ENCODE assay signal across 11 cellular contexts in genomic region chr13:41587490-41587889, GRCh38.
DNase-seq lines count a peak whose midpoint lies in the region; ATAC-seq, FAIRE-seq and TF ChIP-seq lines count a peak whose summit lies in the region.
"Had no signal": no experiment of that assay in that cellular context is flagged by ENCODE, and none has a peak within 500 bp of the region (broad histone marks: within the 10 kb centered on the region; RNA-seq: fewer than 3 reads in every experiment).

No MANE protein-coding gene starts in this region.

- no peak for ATAC-seq in HG03097 (IDR thresholded peaks at IDR 0.05; ENCODE audit: low FRiP score, unreplicated experiment)

- no peaks in the 10 kb centered on the region for H3K79me2 ChIP-seq in keratinocyte (ENCODE audit: control insufficient read depth, insufficient read depth, low read length)

- H3K9me3 Mint-ChIP-seq in CD4-positive, alpha-beta memory T cell, result no peaks in the 10 kb centered on the region

- no peaks in the 10 kb centered on the region for H3K36me3 ChIP-seq in CD4-positive, alpha-beta memory T cell (ENCODE audit: insufficient read depth, low read length)
- H3K36me3 ChIP-seq in keratinocyte (ENCODE audit: control insufficient read depth in 2 of 2, extremely low read depth in 1 of 2, insufficient read depth in 2 of 2, low read length in 2 of 2), result peaks cover 3 to 17% of the 10 kb centered on the region in 2 experiments
- H3K36me3 ChIP-seq in thyroid gland, result peaks cover 0 to 4% of the 10 kb centered on the region in 2 donors

- no peak overlapping the region for H3K4me2 ChIP-seq in keratinocyte (ENCODE audit: control insufficient read depth, extremely low read depth, insufficient read depth, low read depth, low read length)
- H3K4me2 ChIP-seq: KMS-11 had no signal

- WGBS in thyroid gland, 2 donors, result 93 to 97% methylated on average over 9 of the region's 9 CpGs

- DNase-seq in CD4-positive, alpha-beta memory T cell, result peak in 4 of 5 donors; percentile 8 to 29 (median 14)
- peak; percentile 6 for DNase-seq in activated T-cell treated with anti-CD3 and anti-CD28 coated beads for 48 hours (ENCODE audit: low read depth)
- DNase-seq in keratinocyte (ENCODE audit: low read depth, low spot score), result no peak
- no peak for DNase-seq in NCI-H2196 treated with DMSO at 0.1 percent for 48 hours (lab: John Stamatoyannopoulos, UW; ENCODE audit: unreplicated experiment)
- DNase-seq in thyroid gland, result no peak
- DNase-seq: DMS79 treated with DMSO at 0.1 percent for 48 hours, GM23248, NCI-H345 had no signal

- no peaks in the 10 kb centered on the region for H3K9me3 ChIP-seq in CD4-positive, alpha-beta memory T cell (ENCODE audit: control insufficient read depth in 1 of 2, low read length in 2 of 2)
- H3K9me3 ChIP-seq in keratinocyte (ENCODE audit: control insufficient read depth, low read depth, low read length) (no peaks in the 10 kb centered on the region), thyroid gland (no peaks in the 10 kb centered on the region)

- H3K4me3 Mint-ChIP-seq in CD4-positive, alpha-beta memory T cell, result peak overlapping the region in 1 of 8 donors; percentile 66

- POLR2A ChIA-PET in CD4-positive, alpha-beta memory T cell (lab: Charles Lee; ENCODE audit: partially characterized antibody), result interaction anchor here (0.6 to 1.2 kb wide), 4 partner anchors 122 to 130 kb away, joined by 3 read pairs; partner anchors contain the start of gene RGCC

- CTCF ChIA-PET in CD4-positive, alpha-beta memory T cell (lab: Charles Lee; ENCODE audit: partially characterized antibody), result interaction anchor here (0.7 to 3.7 kb wide), 9 partner anchors 19 to 198 kb away, joined by 3 to 29 read pairs (median 3); partner anchors contain the start of gene RGCC

- H3K4me3 ChIP-seq in CD4-positive, alpha-beta memory T cell (ENCODE audit: low read length in 2 of 2), result no peak overlapping the region
- H3K4me3 ChIP-seq in keratinocyte (ENCODE audit: control insufficient read depth in 2 of 3, extremely low read depth in 1 of 3, insufficient read depth in 2 of 3, low read depth in 1 of 3, low read length in 3 of 3) (no peak overlapping the region), thyroid gland (replicated peaks in 1 of 3) (no peak overlapping the region)
- H3K4me3 ChIP-seq: GM23248 had no signal

- TF ChIP-seq CTCF in GM12872 (IDR thresholded peaks at IDR 0.05; ENCODE audit: insufficient read depth, low read depth, low read length) (peak; percentile 36; the same call in 2 of the 3 replicates), keratinocyte (optimal IDR thresholded peaks at IDR 0.05 in 1 of 3, IDR thresholded peaks at IDR 0.05 in 1 of 3, conservative IDR thresholded peaks at IDR 0.05 in 1 of 3; ENCODE audit: extremely low read depth in 1 of 3, insufficient read depth in 2 of 3, low read length in 3 of 3) (peak in 2 of 3 experiments; percentile 10 to 21), thyroid gland (IDR thresholded peaks at IDR 0.05) (no peak)

- H2AFZ ChIP-seq in keratinocyte (ENCODE audit: control insufficient read depth, low read length), result no peak overlapping the region
- H2AFZ ChIP-seq: GM23248 had no signal

- no peak overlapping the region for H3K27ac ChIP-seq in CD4-positive, alpha-beta memory T cell (ENCODE audit: low read depth, low read length)
- H3K27ac ChIP-seq in keratinocyte (ENCODE audit: control insufficient read depth, insufficient read depth, low read length) (no peak overlapping the region), thyroid gland (no peak overlapping the region)
- H3K27ac ChIP-seq: KMS-11 had no signal

- H3K9me1 ChIP-seq in keratinocyte (ENCODE audit: control insufficient read depth, extremely low read depth, insufficient read depth, low read length), result no peaks in the 10 kb centered on the region

- H3K27ac Mint-ChIP-seq in CD4-positive, alpha-beta memory T cell, result no peak overlapping the region

- no peaks in the 10 kb centered on the region for H3K27me3 Mint-ChIP-seq in CD4-positive, alpha-beta memory T cell

- peaks cover 51 to 60% of the 10 kb centered on the region in 2 donors for H3K36me3 Mint-ChIP-seq in CD4-positive, alpha-beta memory T cell

- H3K4me1 ChIP-seq in CD4-positive, alpha-beta memory T cell (ENCODE audit: insufficient read depth, low read length), result no peaks in the 10 kb centered on the region
- peaks cover 32% of the 10 kb centered on the region for H3K4me1 ChIP-seq in keratinocyte (ENCODE audit: control insufficient read depth, extremely low read depth, insufficient read depth, low read length)
- H3K4me1 ChIP-seq in thyroid gland, result no peaks in the 10 kb centered on the region

- dilution Hi-C loops in keratinocyte (cut with MboI; ENCODE audit: extremely low pct_ligation_motif_present, low sequenced_read_pairs), result no loop called here

- TF ChIP-seq POLR2A in thyroid gland (IDR thresholded peaks at IDR 0.05), result no peak

- no peaks in the 10 kb centered on the region for H4K20me1 ChIP-seq in keratinocyte (ENCODE audit: control insufficient read depth, extremely low read depth, insufficient read depth, low read length)

- peaks cover 0 to 3% (median 0%) of the 10 kb centered on the region in 4 donors for H3K4me1 Mint-ChIP-seq in CD4-positive, alpha-beta memory T cell

- H3K27me3 ChIP-seq in CD4-positive, alpha-beta memory T cell (ENCODE audit: insufficient read depth, low read length), result no peaks in the 10 kb centered on the region
- H3K27me3 ChIP-seq in keratinocyte (ENCODE audit: control insufficient read depth, extremely low read depth, insufficient read depth, low read length) (no peaks in the 10 kb centered on the region), thyroid gland (no peaks in the 10 kb centered on the region)

- H3K9ac ChIP-seq in keratinocyte (ENCODE audit: control insufficient read depth, extremely low read depth, insufficient read depth, low read length), result no peak overlapping the region
- H3K9ac ChIP-seq: KMS-11 had no signal

- intact Hi-C loops in CD4-positive, alpha-beta memory T cell (cut with micrococcal nuclease), result loop anchor here (1.0 to 5.0 kb wide), 2 partner anchors 128 to 235 kb away; no protein-coding TSS in a partner anchor
- intact Hi-C loops in thyroid gland (cut with DNase I), result no loop called here

- no peak for FAIRE-seq in keratinocyte (lab: Jason Lieb, UNC)

Comparison
In these comparisons a context has a peak if more than half of its experiments do, and no peak if none do; other contexts are left out.
1. DNase-seq: peak in CD4-positive, alpha-beta memory T cell (4 of 5) and activated T-cell treated with anti-CD3 and anti-CD28 coated beads for 48 hours (single experiment); none in keratinocyte (single experiment), NCI-H2196 treated with DMSO at 0.1 percent for 48 hours (single experiment) and thyroid gland (0 of 2).
2. CTCF ChIP-seq: peak in GM12872 (single experiment) and keratinocyte (2 of 3); none in thyroid gland (0 of 6).